In the genomic region with DNA sequence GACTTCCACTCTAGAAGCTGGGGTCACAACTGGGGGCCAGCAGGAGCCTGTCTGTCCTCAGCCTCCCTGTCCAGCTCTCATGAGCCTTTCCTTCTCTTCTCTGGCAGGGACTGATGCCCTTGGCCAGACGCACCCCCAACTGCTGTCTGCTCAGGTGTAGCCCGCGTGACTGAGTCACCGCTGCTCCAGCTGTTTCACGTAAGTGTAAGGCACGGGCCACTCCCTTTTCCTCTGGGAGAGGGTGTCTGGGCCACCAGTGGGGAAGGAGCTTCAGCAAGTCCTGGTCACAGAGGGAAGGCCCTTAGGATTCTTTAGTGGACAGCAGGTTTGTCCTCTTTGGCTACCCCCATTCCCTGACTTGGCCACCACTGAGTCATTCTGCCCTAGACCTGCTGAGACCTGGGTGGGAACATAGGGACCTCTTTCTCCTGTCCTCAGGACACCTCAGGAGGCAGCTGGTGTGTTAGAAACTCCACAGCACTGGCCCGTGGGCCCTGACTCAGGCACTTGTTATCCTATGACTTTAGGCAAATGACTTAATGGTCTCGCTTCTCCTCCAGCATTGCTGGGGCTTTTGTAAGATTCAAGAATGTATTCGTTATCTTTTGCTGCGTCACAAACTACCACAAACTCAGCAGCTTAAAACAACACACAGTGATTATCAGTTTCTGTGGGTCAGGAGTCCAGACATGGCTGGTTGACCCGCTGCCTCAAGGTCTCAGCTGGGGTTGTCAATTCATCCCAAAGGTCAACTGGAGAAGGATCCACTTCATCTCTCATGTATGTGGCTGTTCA, we compare ENCODE assay signal across 15 cellular contexts.
DNase-seq lines count a peak whose midpoint lies in the region; ATAC-seq and TF ChIP-seq lines count a peak whose summit lies in the region.
"Had no signal": no experiment of that assay in that cellular context is flagged by ENCODE, and none has a peak within 500 bp of the region (broad histone marks: within the 10 kb centered on the region; RNA-seq: fewer than 3 reads in every experiment).

No MANE protein-coding gene starts in this region.

- H3K9ac ChIP-seq in adipocyte (ENCODE audit: low read length): no peak overlapping the region

- 88 to 94% (median 89%) methylated on average over 8 to 11 of the region's 11 CpGs for WGBS in spleen, 5 donors

- H3K27me3 ChIP-seq in adipocyte (replicated peaks; ENCODE audit: control insufficient read depth, insufficient read depth, low read length) (peaks cover 29% of the 10 kb centered on the region), spleen (replicated peaks in 1 of 7) (peaks cover 0 to 13% (median 0%) of the 10 kb centered on the region in 7 donors)

- no peaks in the 10 kb centered on the region for H3K9me3 ChIP-seq in adipocyte (ENCODE audit: control insufficient read depth, low read length)
- no peaks in the 10 kb centered on the region for H3K9me3 ChIP-seq in spleen

- peak; percentile 69 for DNase-seq in HS-27A (ENCODE audit: low read depth)
- peak; percentile 43 for DNase-seq in adipocyte (ENCODE audit: low read depth)
- peak; percentile 61 for DNase-seq in glomerular visceral epithelial cell (ENCODE audit: extremely low spot score)
- peak; percentile 62 for DNase-seq in spleen
- no peak for DNase-seq in activated CD4-positive, alpha-beta T cell treated with anti-CD3 and anti-CD28 coated beads for 48 hours
- no peak for DNase-seq in NCI-H510A (lab: John Stamatoyannopoulos, UW)
- DNase-seq: activated CD4-positive, alpha-beta memory T cell treated with anti-CD3 and anti-CD28 coated beads, Interleukin-2, amount 10 ng/mL, durations not matched to agents 7 days and 5 days; activated gamma-delta T cell; cerebellar nuclear complex; KG1; NCI-H1417 treated with DMSO at 0.1 percent for 48 hours; nucleus accumbens; T-helper 9 cell had no signal

- H3K27ac ChIP-seq in spleen: no peak overlapping the region

- no peak for TF ChIP-seq CTCF in spleen (IDR thresholded peaks at IDR 0.05 in 8 of 11, conservative IDR thresholded peaks at IDR 0.05 in 3 of 11)

- H3K4me3 ChIP-seq in adipocyte (ENCODE audit: low read length) (no peak overlapping the region), spleen (no peak overlapping the region)

- intact Hi-C loops in spleen (cut with DNase I; ENCODE audit: low total_unique reads): no loop called here

- TF ChIP-seq POLR2A in spleen (IDR thresholded peaks at IDR 0.05): no peak

- H3K36me3 ChIP-seq in adipocyte (ENCODE audit: control insufficient read depth, insufficient read depth, low read length, severe bottlenecking): no peaks in the 10 kb centered on the region
- H3K36me3 ChIP-seq in spleen: no peaks in the 10 kb centered on the region

- H3K4me1 ChIP-seq in adipocyte (ENCODE audit: control insufficient read depth, insufficient read depth, low read length) (no peaks in the 10 kb centered on the region), spleen (peaks cover 0 to 6% (median 5%) of the 10 kb centered on the region in 6 donors)

- no peak for ATAC-seq in HG02571 (IDR thresholded peaks at IDR 0.05; ENCODE audit: unreplicated experiment)
- ATAC-seq: Right ventricle myocardium inferior had no signal

Comparison
In these comparisons a context has a peak if more than half of its experiments do, and no peak if none do; other contexts are left out.
1. DNase-seq: peak in HS-27A (single experiment), adipocyte (single experiment), glomerular visceral epithelial cell (single experiment) and spleen (single experiment); none in activated CD4-positive, alpha-beta T cell treated with anti-CD3 and anti-CD28 coated beads for 48 hours (single experiment) and NCI-H510A (single experiment).